In the genomic region with DNA sequence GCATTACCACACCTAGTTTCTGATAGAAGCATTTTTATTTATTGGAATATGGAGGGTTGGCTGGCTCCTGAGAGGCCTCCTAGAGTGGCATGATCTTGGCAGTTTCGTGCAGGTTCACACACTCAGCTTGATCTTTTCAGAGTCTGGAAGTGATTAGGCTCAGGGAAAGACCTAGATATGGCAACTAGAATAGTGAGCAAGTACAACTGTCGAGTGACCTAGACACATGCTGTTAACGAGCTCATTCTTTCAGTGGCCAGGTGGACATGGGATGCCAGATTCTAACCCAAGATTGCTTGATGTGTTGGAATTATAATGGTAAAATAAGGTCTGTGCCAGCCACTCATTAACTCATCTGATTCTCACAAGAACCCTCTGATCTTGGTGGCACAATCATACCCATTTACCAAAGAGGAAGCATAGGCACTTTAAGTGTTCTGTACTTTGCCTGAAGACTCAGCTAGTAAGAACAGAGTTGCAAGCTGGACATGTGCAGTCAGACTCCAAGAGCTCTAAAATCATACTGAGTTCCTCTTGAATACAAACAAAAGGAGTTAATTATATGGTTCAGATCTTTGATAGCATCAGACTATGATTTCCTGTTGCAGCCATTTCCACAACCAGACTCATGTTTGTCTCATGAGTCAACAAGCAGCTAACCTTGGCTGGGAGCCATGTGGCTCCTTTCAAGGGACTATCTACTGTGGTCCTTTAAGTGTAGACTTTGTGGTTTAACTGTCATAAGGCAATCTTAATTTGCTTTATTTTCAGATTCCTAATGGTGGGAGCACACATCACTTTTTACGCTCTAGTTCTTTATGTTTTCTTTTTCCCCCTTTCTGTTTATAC, we compare ENCODE assay signal across 8 cellular contexts.
A peak's percentile ranks its signal among the peaks of the same experiment; 100 is the strongest.
DNase-seq lines count a peak whose midpoint lies in the region; ATAC-seq lines count a peak whose summit lies in the region.

No MANE protein-coding gene starts in this region.

- peak; percentile 95 to 98 for ATAC-seq in activated T-cell treated with anti-CD3 and anti-CD28 coated beads, Interleukin-2, amount 50 U/mL, for 72 hours (replicated peaks in 1 of 2)
- ATAC-seq in Right ventricle myocardium superior (ENCODE audit: poor library complexity) (peak; percentile 81), GM21381 (IDR thresholded peaks at IDR 0.05; ENCODE audit: unreplicated experiment) (no peak), HG02938 (IDR thresholded peaks at IDR 0.05; ENCODE audit: unreplicated experiment) (no peak)

- peaks cover 0 to 2% of the 10 kb centered on the region in 2 donors for H3K36me3 Mint-ChIP-seq in activated T-cell treated with anti-CD3 and anti-CD28 coated beads, Interleukin-2, amount 50 U/mL, for 72 hours (ENCODE audit: insufficient read depth in 2 of 2)

- no peaks in the 10 kb centered on the region for H3K27me3 Mint-ChIP-seq in activated T-cell treated with anti-CD3 and anti-CD28 coated beads, Interleukin-2, amount 50 U/mL, for 72 hours (ENCODE audit: low read depth)

- peaks cover 0 to 5% of the 10 kb centered on the region in 2 donors for H3K9me3 Mint-ChIP-seq in activated T-cell treated with anti-CD3 and anti-CD28 coated beads, Interleukin-2, amount 50 U/mL, for 72 hours

- intact Hi-C loops in Right ventricle myocardium superior (cut with DNase I), result no loop called here

- H3K27ac Mint-ChIP-seq in activated T-cell treated with anti-CD3 and anti-CD28 coated beads, Interleukin-2, amount 50 U/mL, for 72 hours, result peak overlapping the region; percentile 42

- DNase-seq in HK-2 (ENCODE audit: unreplicated experiment), result peak; percentile 76
- peak; percentile 59 for DNase-seq in NOMO-1 treated with DMSO at 0.1 percent for 48 hours (lab: John Stamatoyannopoulos, UW; ENCODE audit: unreplicated experiment)
- DNase-seq in activated T-cell treated with anti-CD3 and anti-CD28 coated beads, Interleukin-2, amount 50 U/mL, for 72 hours, result peak; percentile 59 to 65
- DNase-seq in Right ventricle myocardium superior, result peak; percentile 81
- DNase-seq in smooth muscle cell of the brain vasculature (ENCODE audit: low read depth, low spot score), result peak; percentile 89
- DNase-seq in germinal center (ENCODE audit: low spot score), result no peak

- peak overlapping the region in 1 of 2 donors; percentile 18 for H3K4me3 Mint-ChIP-seq in activated T-cell treated with anti-CD3 and anti-CD28 coated beads, Interleukin-2, amount 50 U/mL, for 72 hours

- peaks cover 19% of the 10 kb centered on the region for H3K4me1 Mint-ChIP-seq in activated T-cell treated with anti-CD3 and anti-CD28 coated beads, Interleukin-2, amount 50 U/mL, for 72 hours (ENCODE audit: low read depth)

Comparison
In these comparisons a context has a peak if more than half of its experiments do, and no peak if none do; other contexts are left out.
1. ATAC-seq: peak in activated T-cell treated with anti-CD3 and anti-CD28 coated beads, Interleukin-2, amount 50 U/mL, for 72 hours (2 of 2) and Right ventricle myocardium superior (single experiment); none in GM21381 (single experiment) and HG02938 (single experiment).